ENCODE assay signal across 8 cellular contexts in genomic region chrX:11143931-11144678, GRCh38. TPM values are rescaled to one million over a fixed set of nuclear protein-coding genes. Genes with fewer than 3 reads are reported as not detected.
DNase-seq lines count a peak whose midpoint lies in the region; ATAC-seq and TF ChIP-seq lines count a peak whose summit lies in the region.

No MANE protein-coding gene starts in this region.

- CTCF ChIA-PET in RWPE1 (lab: Yijun Ruan, JAX) = no interaction called here

- 16 to 25% (median 21%) methylated on average over 12 to 20 of the region's 20 CpGs for WGBS in adrenal gland, 4 donors

- H3K9me3 ChIP-seq in adrenal gland (replicated peaks in 1 of 3) (no peaks in the 10 kb centered on the region), left ventricle myocardium inferior (replicated peaks) (no peaks in the 10 kb centered on the region)

- DNase-seq in GM03348 (ENCODE audit: low spot score) (peak; percentile 68), H4 (ENCODE audit: low spot score) (peak; percentile 73), M059J (ENCODE audit: low read depth) (peak; percentile 81), RWPE1 (ENCODE audit: low spot score) (peak; percentile 29), adrenal gland (peak; percentile 52 to 76 (median 68)), left ventricle myocardium inferior (no peak), retina (peak; percentile 64)

- H3K4me3 ChIP-seq in adrenal gland (no peak overlapping the region), left ventricle myocardium inferior (no peak overlapping the region)

- H3K4me1 ChIP-seq in adrenal gland (replicated peaks in 1 of 2) (no peaks in the 10 kb centered on the region), left ventricle myocardium inferior (no peaks in the 10 kb centered on the region)

- peak; percentile 48 for TF ChIP-seq CTCF in RWPE1 (conservative IDR thresholded peaks at IDR 0.05; ENCODE audit: low read depth)
- TF ChIP-seq CTCF in adrenal gland (IDR thresholded peaks at IDR 0.05) = peak; percentile 46 to 79 (median 64)
- peak; percentile 63 for TF ChIP-seq CTCF in left ventricle myocardium inferior (IDR thresholded peaks at IDR 0.05; ENCODE audit: borderline replicate concordance)

- no peaks in the 10 kb centered on the region for H3K36me3 ChIP-seq in adrenal gland (replicated peaks in 1 of 2)
- H3K36me3 ChIP-seq in left ventricle myocardium inferior = no peaks in the 10 kb centered on the region

- POLR2A ChIA-PET in RWPE1 (lab: Yijun Ruan, JAX; ENCODE audit: low non-redundant PET) = no interaction called here

- no peak overlapping the region for H3K27ac ChIP-seq in RWPE1
- H3K27ac ChIP-seq in adrenal gland = no peak overlapping the region
- no peak overlapping the region for H3K27ac ChIP-seq in left ventricle myocardium inferior (replicated peaks)

- peaks cover 23% of the 10 kb centered on the region for H3K27me3 ChIP-seq in adrenal gland
- H3K27me3 ChIP-seq in left ventricle myocardium inferior (ENCODE audit: low read depth) = no peaks in the 10 kb centered on the region

- TF ChIP-seq POLR2A in adrenal gland (IDR thresholded peaks at IDR 0.05) = no peak

- intact Hi-C loops in adrenal gland (cut with DNase I) (no loop called here), left ventricle myocardium inferior (cut with micrococcal nuclease) (no loop called here)

- no peak for ATAC-seq in HG02981 (IDR thresholded peaks at IDR 0.05; ENCODE audit: unreplicated experiment)

RNA-seq across cellular contexts. Expression of gene HCCS, which starts 33.0 kb away (rescaled TPM):
- 19.9 and 38.1 TPM in 2 replicates for total RNA-seq in H4 (2014; rRNA removed; shearing (Covaris generic))
- 39.7 and 48.6 TPM in 2 replicates for total RNA-seq in M059J (2014; rRNA removed; shearing (Covaris generic))
- total RNA-seq in adrenal gland (10 to 100 TPM in 7 of 8 donors, 1 to 10 TPM in 1; 8.4 to 35.6 (median 21.0) TPM), left ventricle myocardium inferior (60.9 TPM)
- polyA plus RNA-seq in adrenal gland = 10 to 100 TPM in 1 of 3 donors, 1 to 10 TPM in 2; 7.1 to 47.0 (median 7.3) TPM
